8 cellular contexts compared by ENCODE assay signal in genomic region chr19:45092747-45093678, GRCh38.
A peak's percentile ranks its signal among the peaks of the same experiment; 100 is the strongest.
DNase-seq lines count a peak whose midpoint lies in the region; ATAC-seq and TF ChIP-seq lines count a peak whose summit lies in the region.

PPP1R37 (plus strand) TSS chr19:45093179; CDS start chr19:45093326, 147 bp downstream.

- peak within 1 kb of the TSS; percentile 96 for H3K27ac ChIP-seq in cingulate gyrus (ENCODE audit: low read depth, low read length)

- TF ChIP-seq CTCF in AG10803 (conservative IDR thresholded peaks at IDR 0.05; ENCODE audit: low read length), result no peak

- DNase-seq in AG10803 (ENCODE audit: low read depth), result peak; percentile 98
- peak; percentile 96 to 98 for DNase-seq in NCI-H526 (lab: John Stamatoyannopoulos, UW)
- peak; percentile 91 to 93 for DNase-seq in activated CD4-positive, alpha-beta T cell treated with anti-CD3 and anti-CD28 coated beads for 4 hours
- peak; percentile 98 for DNase-seq in kidney tubule cell (ENCODE audit: low spot score)
- DNase-seq in stimulated activated CD4-positive, alpha-beta T cell treated with anti-CD3 and anti-CD28 coated beads, Interleukin-1b, Interleukin-23, amount 100 ng/mL, for 1 hour (ENCODE audit: low read depth in 2 of 2), result peak; percentile 79 to 80

- peak within 1 kb of the TSS; percentile 88 for H3K4me3 ChIP-seq in AG10803 (ENCODE audit: low read length)

- peak; percentile 54 for ATAC-seq in GM19043 (IDR thresholded peaks at IDR 0.05; ENCODE audit: low read depth, unreplicated experiment)
- ATAC-seq in HG03442 (IDR thresholded peaks at IDR 0.05; ENCODE audit: unreplicated experiment), result peak; percentile 42

Comparison
In these comparisons a context has a peak if more than half of its experiments do, and no peak if none do; other contexts are left out.
1. Peak in every context shown above with its lines: DNase-seq, ATAC-seq, H3K4me3 ChIP-seq and H3K27ac ChIP-seq.